Comparison of ENCODE assay signal across 7 cellular contexts in genomic region chr6:293185-294174, GRCh38. TPM values are rescaled to one million over a fixed set of nuclear protein-coding genes. Genes with fewer than 3 reads are reported as not detected.
A peak's percentile ranks its signal among the peaks of the same experiment; 100 is the strongest.
DNase-seq lines count a peak whose midpoint lies in the region; ATAC-seq and TF ChIP-seq lines count a peak whose summit lies in the region.

No MANE protein-coding gene starts in this region.

- TF ChIP-seq CTCF in heart left ventricle (IDR thresholded peaks at IDR 0.05), result no peak

- H3K27ac ChIP-seq in heart left ventricle, result peak overlapping the region; percentile 89 to 99 (median 96)

- no peaks in the 10 kb centered on the region for H3K9me3 Mint-ChIP-seq in activated T-cell treated with anti-CD3 and anti-CD28 coated beads, Interleukin-2, amount 50 U/mL, for 4 hours

- H3K36me3 ChIP-seq in heart left ventricle, result no peaks in the 10 kb centered on the region

- intact Hi-C loops in heart left ventricle (cut with DNase I), result loop anchor here in 3 of 10 donors (5.0 kb wide), 3 partner anchors 44 to 424 kb away; no protein-coding TSS in a partner anchor

- DNase-seq in HuH-7 (ENCODE audit: low spot score) (peak; percentile 11), heart left ventricle (peak in 3 of 5 donors; percentile 53 to 67 (median 59)), retina (peak; percentile 67), NCI-H187 (lab: John Stamatoyannopoulos, UW) (no peak), DMS 273 treated with DMSO at 0.1 percent for 48 hours (lab: John Stamatoyannopoulos, UW) (no peak), MV-4-11 (lab: John Stamatoyannopoulos, UW) (no peak)
- peak; percentile 47 for DNase-seq in activated T-cell treated with anti-CD3 and anti-CD28 coated beads, Interleukin-2, amount 50 U/mL, for 4 hours

- no peaks in the 10 kb centered on the region for H3K36me3 Mint-ChIP-seq in activated T-cell treated with anti-CD3 and anti-CD28 coated beads, Interleukin-2, amount 50 U/mL, for 4 hours (ENCODE audit: insufficient read depth)

- H3K4me3 Mint-ChIP-seq in activated T-cell treated with anti-CD3 and anti-CD28 coated beads, Interleukin-2, amount 50 U/mL, for 4 hours, result peak overlapping the region; percentile 93

- H3K27me3 Mint-ChIP-seq in activated T-cell treated with anti-CD3 and anti-CD28 coated beads, Interleukin-2, amount 50 U/mL, for 4 hours (ENCODE audit: low read depth), result no peaks in the 10 kb centered on the region

- TF ChIP-seq POLR2A in heart left ventricle (IDR thresholded peaks at IDR 0.05), result peak in 1 of 2 donors; percentile 19

- WGBS in heart left ventricle, 4 donors, result 36 to 41% (median 37%) methylated on average over 24 of the region's 24 CpGs

- peaks cover 0 to 85% (median 36%) of the 10 kb centered on the region in 12 donors for H3K4me1 ChIP-seq in heart left ventricle

- ATAC-seq in activated T-cell treated with anti-CD3 and anti-CD28 coated beads, Interleukin-2, amount 50 U/mL, for 4 hours, result peak; percentile 20 to 26
- peak; percentile 10 to 34 (median 12) for ATAC-seq in heart left ventricle

- H3K9me3 ChIP-seq in heart left ventricle, result no peaks in the 10 kb centered on the region

- H3K27me3 ChIP-seq in heart left ventricle, result no peaks in the 10 kb centered on the region

- H3K4me3 ChIP-seq in heart left ventricle, result peak overlapping the region; percentile 55 to 87 (median 71)

- H3K4me1 Mint-ChIP-seq in activated T-cell treated with anti-CD3 and anti-CD28 coated beads, Interleukin-2, amount 50 U/mL, for 4 hours (ENCODE audit: low read depth), result peaks cover 62% of the 10 kb centered on the region

RNA-seq across cellular contexts. Expression of gene DUSP22, which starts 1.2 kb away (rescaled TPM):
- total RNA-seq in activated T-cell treated with anti-CD3 and anti-CD28 coated beads, Interleukin-2, amount 50 U/mL, for 4 hours, result 10 to 100 TPM; 27.5 to 32.5 (median 30.9) TPM
- 10 to 100 TPM; 40.4 to 79.9 (median 48.2) TPM for total RNA-seq in heart left ventricle
- polyA plus RNA-seq in heart left ventricle, result 10 to 100 TPM; 33.4 to 51.5 TPM

Comparison
In these comparisons a context has a peak if more than half of its experiments do, and no peak if none do; other contexts are left out.
1. DNase-seq: peak in HuH-7 (single experiment), activated T-cell treated with anti-CD3 and anti-CD28 coated beads, Interleukin-2, amount 50 U/mL, for 4 hours (single experiment), heart left ventricle (3 of 5) and retina (single experiment); none in NCI-H187 (0 of 2), DMS 273 treated with DMSO at 0.1 percent for 48 hours (single experiment) and MV-4-11 (single experiment).